ENCODE assay signal across 8 cellular contexts in genomic region chr17:4074831-4075495, GRCh38.
A peak's percentile ranks its signal among the peaks of the same experiment; 100 is the strongest.
DNase-seq lines count a peak whose midpoint lies in the region; ATAC-seq and TF ChIP-seq lines count a peak whose summit lies in the region.

No MANE protein-coding gene starts in this region.

- ATAC-seq in GM18520 (IDR thresholded peaks at IDR 0.05; ENCODE audit: unreplicated experiment) (peak; percentile 38), HG03097 (IDR thresholded peaks at IDR 0.05; ENCODE audit: low FRiP score, unreplicated experiment) (peak; percentile 46), GM18858 (IDR thresholded peaks at IDR 0.05; ENCODE audit: unreplicated experiment) (no peak)

- DNase-seq in Caco-2 (peak in 1 of 2 experiments; percentile 21), NCI-H82 treated with DMSO at 0.1 percent for 48 hours (lab: John Stamatoyannopoulos, UW; ENCODE audit: unreplicated experiment) (peak; percentile 58), cerebellar cortex (ENCODE audit: low spot score) (peak; percentile 58), occipital lobe (lab: John Stamatoyannopoulos, UW) (no peak)

- H3K27ac Mint-ChIP-seq in Caco-2 (ENCODE audit: unreplicated experiment) = no peak overlapping the region

- H3K27ac ChIP-seq in liver (ENCODE audit: low read depth in 1 of 2, low read length in 2 of 2) = no peak overlapping the region

- no peak overlapping the region for H3K9ac ChIP-seq in liver (ENCODE audit: low read depth in 1 of 2, low read length in 2 of 2)

- CTCF ChIA-PET in Caco-2 (lab: Charles Lee) = interaction anchor here (0.6 kb wide), 1 partner anchor 337 kb away, joined by 3 read pairs; no protein-coding TSS in a partner anchor

- H3K36me3 ChIP-seq in Caco-2 (ENCODE audit: control insufficient read depth, insufficient read depth, low read length) = no peaks in the 10 kb centered on the region
- H3K36me3 ChIP-seq in liver (ENCODE audit: control insufficient read depth in 4 of 4, insufficient read depth in 3 of 4, low read depth in 1 of 4, low read length in 3 of 4) = peaks cover 17 to 92% (median 86%) of the 10 kb centered on the region in 4 donors

- H3K4me3 ChIP-seq in Caco-2 (ENCODE audit: low read depth, low read length) (no peak overlapping the region), liver (ENCODE audit: low read depth in 1 of 3, low read length in 3 of 3) (no peak overlapping the region)

- H3K36me3 Mint-ChIP-seq in Caco-2 (ENCODE audit: insufficient read depth, unreplicated experiment) = peaks cover 32% of the 10 kb centered on the region

- POLR2A ChIA-PET in Caco-2 (lab: Charles Lee) = no interaction called here

- peak; percentile 17 to 46 for TF ChIP-seq CTCF in Caco-2 (IDR thresholded peaks at IDR 0.05; ENCODE audit: insufficient read depth in 1 of 2, low read depth in 1 of 2, low read length in 1 of 2, severe bottlenecking in 1 of 2, unreplicated experiment in 1 of 2)
- TF ChIP-seq CTCF in liver (IDR thresholded peaks at IDR 0.05; ENCODE audit: low read depth, low read length, missing input control) = peak; percentile 53

- H3K4me1 ChIP-seq in Caco-2 (no peaks in the 10 kb centered on the region), liver (ENCODE audit: control insufficient read depth in 4 of 4, insufficient read depth in 4 of 4, low read length in 3 of 4) (no peaks in the 10 kb centered on the region)

- no peaks in the 10 kb centered on the region for H3K9me3 Mint-ChIP-seq in Caco-2 (ENCODE audit: unreplicated experiment)

- intact Hi-C loops in Caco-2 (cut with micrococcal nuclease; ENCODE audit: unreplicated experiment) = no loop called here

- no peaks in the 10 kb centered on the region for H3K27me3 Mint-ChIP-seq in Caco-2 (ENCODE audit: insufficient read depth, unreplicated experiment)

- no peak overlapping the region for H3K4me3 Mint-ChIP-seq in Caco-2 (ENCODE audit: unreplicated experiment)

- TF ChIP-seq RAD21 in liver (IDR thresholded peaks at IDR 0.05) = peak; percentile 71 to 79

- no peaks in the 10 kb centered on the region for H3K4me1 Mint-ChIP-seq in Caco-2 (ENCODE audit: low read depth, unreplicated experiment)

- 65% methylated on average over 10 of the region's 10 CpGs for WGBS in liver

- H3K9me3 ChIP-seq in Caco-2 (no peaks in the 10 kb centered on the region), liver (ENCODE audit: control insufficient read depth in 4 of 4, low read length in 3 of 4) (no peaks in the 10 kb centered on the region)

- no TSS peak for BruUV-seq in Caco-2 (replicated peaks; lab: Mats Ljungman, UMichigan)

- H3K27me3 ChIP-seq in Caco-2 (replicated peaks; ENCODE audit: control insufficient read depth, insufficient read depth, low read length) (no peaks in the 10 kb centered on the region), liver (ENCODE audit: control insufficient read depth in 4 of 4, insufficient read depth in 4 of 4, low read length in 3 of 4) (no peaks in the 10 kb centered on the region)

TF ChIP-seq in liver, 16 proteins besides CTCF, POLR2A, EP300 and RAD21:
- TF ChIP-seq TAF1 (conservative IDR thresholded peaks at IDR 0.05) = no peak
- no peak for TF ChIP-seq FOXA1 (IDR thresholded peaks at IDR 0.05)
- TF ChIP-seq RXRA (IDR thresholded peaks at IDR 0.05) = no peak
- no peak for TF ChIP-seq REST (IDR thresholded peaks at IDR 0.05)
- TF ChIP-seq NR2F2 (IDR thresholded peaks at IDR 0.05) = no peak
- no peak for TF ChIP-seq JUND (IDR thresholded peaks at IDR 0.05)
- TF ChIP-seq FOXA2 (IDR thresholded peaks at IDR 0.05) = no peak
- no peak for TF ChIP-seq ZBTB33 (IDR thresholded peaks at IDR 0.05)
- no peak for TF ChIP-seq MAX (IDR thresholded peaks at IDR 0.05)
- no peak for TF ChIP-seq SP1 (IDR thresholded peaks at IDR 0.05)
- no peak for TF ChIP-seq GABPA (IDR thresholded peaks at IDR 0.05 in 1 of 2, conservative IDR thresholded peaks at IDR 0.05 in 1 of 2)
TF ChIP-seq in liver: peak in this region for 0.
